In the genomic region with DNA sequence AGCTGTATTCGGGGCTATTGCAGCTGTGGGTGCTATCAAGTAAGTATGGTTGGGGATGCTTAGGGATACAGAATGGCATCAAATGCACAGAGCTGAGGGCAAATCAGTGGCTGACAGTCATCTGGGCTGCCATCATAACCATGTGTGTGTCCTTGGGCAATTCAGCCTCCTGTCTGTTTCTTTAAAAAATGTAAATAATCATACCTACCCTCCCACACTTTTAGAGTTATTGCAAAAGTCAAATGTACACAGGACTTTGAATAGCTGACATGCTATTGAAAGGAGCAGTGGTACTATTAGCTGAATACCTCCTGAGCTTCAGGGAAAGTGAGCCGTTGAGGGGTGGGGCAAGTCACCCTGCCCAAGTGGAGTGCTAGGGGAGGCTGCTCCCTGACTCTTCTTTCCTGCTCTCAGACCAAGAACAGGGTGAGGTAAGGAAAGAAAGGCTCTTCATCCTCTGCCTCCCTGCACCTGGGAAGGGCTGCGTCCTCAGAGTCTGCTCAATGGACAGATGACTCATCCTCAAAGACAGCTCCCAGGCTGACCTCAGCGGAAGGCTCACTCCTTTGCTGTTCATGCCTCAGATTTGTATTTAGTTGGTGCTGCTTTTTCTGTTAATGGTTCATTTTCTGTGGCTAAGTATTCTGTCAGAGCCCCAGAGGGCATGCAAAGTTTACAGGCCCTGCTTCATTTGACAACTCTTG, we compare ENCODE assay signal across 1 cellular context.
TF ChIP-seq lines count a peak whose summit lies in the region.

No MANE protein-coding gene starts in this region.

TF ChIP-seq in HepG2, 621 proteins besides CTCF, POLR2A, EP300 and RAD21 (continued from another document and continues in another):
- TF ChIP-seq, protein P1, sequence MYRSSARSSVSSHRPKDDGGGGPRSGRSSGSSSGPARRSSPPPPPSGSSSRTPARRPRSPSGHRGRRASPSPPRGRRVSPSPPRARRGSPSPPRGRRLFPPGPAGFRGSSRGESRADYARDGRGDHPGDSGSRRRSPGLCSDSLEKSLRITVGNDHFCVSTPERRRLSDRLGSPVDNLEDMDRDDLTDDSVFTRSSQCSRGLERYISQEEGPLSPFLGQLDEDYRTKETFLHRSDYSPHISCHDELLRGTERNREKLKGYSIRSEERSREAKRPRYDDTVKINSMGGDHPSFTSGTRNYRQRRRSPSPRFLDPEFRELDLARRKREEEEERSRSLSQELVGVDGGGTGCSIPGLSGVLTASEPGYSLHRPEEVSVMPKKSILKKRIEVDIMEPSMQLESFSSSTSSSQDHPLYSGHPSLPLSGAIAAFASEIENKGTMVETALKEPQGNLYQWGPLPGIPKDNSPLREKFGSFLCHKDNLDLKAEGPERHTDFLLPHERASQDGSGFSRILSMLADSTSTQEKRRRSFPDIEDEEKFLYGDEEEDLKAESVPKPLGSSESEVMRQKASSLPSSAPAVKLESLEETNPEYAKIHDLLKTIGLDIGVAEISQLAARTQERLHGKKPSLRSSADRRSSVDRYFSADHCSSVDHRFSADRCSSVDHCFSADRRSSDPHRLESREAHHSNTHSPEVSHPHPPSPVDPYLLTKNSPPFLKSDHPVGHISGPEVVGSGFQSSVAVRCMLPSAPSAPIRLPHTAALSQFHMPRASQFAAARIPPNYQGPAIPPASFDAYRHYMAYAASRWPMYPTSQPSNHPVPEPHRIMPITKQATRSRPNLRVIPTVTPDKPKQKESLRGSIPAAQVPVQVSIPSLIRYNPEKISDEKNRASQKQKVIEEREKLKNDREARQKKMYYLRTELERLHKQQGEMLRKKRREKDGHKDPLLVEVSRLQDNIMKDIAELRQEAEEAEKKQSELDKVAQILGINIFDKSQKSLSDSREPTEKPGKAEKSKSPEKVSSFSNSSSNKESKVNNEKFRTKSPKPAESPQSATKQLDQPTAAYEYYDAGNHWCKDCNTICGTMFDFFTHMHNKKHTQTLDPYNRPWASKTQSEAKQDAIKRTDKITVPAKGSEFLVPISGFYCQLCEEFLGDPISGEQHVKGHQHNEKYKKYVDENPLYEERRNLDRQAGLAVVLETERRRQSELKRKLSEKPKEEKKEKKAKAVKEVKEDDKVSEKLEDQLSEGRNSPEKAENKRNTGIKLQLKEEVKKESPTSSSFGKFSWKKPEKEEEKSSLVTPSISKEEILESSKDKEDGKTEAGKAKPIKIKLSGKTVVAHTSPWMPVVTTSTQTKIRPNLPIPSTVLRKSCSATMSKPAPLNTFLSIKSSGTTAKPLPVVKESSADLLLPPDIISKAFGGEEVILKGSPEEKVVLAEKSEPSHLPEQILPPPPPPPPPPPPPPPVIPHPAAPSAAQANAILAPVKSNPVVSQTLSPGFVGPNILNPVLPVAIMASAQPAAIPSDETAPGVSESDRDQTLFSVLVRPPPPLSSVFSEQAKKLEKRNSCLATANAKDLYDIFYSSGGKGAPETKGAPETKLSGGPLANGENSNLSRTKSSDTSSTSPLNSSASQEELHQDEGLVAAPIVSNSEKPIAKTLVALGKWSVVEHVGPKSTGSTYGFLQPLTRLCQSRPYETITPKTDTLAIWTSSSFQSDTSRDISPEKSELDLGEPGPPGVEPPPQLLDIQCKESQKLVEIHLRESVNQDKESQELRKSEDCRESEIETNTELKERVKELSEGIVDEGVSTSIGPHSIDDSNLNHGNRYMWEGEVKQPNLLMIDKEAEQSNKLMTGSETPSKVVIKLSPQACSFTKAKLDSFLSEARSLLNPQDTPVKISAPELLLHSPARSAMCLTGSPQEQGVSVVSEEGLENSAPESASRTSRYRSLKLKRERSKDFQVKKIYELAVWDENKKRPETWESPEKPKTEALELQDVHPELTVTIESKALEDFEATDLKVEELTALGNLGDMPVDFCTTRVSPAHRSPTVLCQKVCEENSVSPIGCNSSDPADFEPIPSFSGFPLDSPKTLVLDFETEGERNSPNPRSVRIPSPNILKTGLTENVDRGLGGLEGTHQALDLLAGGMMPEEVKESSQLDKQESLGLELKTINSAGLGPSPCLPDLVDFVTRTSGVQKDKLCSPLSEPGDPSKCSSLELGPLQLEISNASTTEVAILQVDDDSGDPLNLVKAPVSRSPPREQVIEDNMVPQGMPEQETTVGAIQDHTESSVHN (CRISPR knock-in tag; IDR thresholded peaks at IDR 0.05): no peak; the same call in 1 of the 2 replicates
- no peak for TF ChIP-seq ZNF510 (CRISPR knock-in tag; IDR thresholded peaks at IDR 0.05; ENCODE audit: low read depth)
- no peak for TF ChIP-seq PCBP1 (IDR thresholded peaks at IDR 0.05; ENCODE audit: borderline replicate concordance, low read depth, low read length)
- TF ChIP-seq, protein P2, sequence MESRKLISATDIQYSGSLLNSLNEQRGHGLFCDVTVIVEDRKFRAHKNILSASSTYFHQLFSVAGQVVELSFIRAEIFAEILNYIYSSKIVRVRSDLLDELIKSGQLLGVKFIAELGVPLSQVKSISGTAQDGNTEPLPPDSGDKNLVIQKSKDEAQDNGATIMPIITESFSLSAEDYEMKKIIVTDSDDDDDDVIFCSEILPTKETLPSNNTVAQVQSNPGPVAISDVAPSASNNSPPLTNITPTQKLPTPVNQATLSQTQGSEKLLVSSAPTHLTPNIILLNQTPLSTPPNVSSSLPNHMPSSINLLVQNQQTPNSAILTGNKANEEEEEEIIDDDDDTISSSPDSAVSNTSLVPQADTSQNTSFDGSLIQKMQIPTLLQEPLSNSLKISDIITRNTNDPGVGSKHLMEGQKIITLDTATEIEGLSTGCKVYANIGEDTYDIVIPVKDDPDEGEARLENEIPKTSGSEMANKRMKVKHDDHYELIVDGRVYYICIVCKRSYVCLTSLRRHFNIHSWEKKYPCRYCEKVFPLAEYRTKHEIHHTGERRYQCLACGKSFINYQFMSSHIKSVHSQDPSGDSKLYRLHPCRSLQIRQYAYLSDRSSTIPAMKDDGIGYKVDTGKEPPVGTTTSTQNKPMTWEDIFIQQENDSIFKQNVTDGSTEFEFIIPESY (CRISPR knock-in tag; IDR thresholded peaks at IDR 0.05): no peak
- peak; percentile 62; the same call in 1 of the 2 replicates for TF ChIP-seq MEIS2 (CRISPR knock-in tag; IDR thresholded peaks at IDR 0.05)
- TF ChIP-seq, protein P3, sequence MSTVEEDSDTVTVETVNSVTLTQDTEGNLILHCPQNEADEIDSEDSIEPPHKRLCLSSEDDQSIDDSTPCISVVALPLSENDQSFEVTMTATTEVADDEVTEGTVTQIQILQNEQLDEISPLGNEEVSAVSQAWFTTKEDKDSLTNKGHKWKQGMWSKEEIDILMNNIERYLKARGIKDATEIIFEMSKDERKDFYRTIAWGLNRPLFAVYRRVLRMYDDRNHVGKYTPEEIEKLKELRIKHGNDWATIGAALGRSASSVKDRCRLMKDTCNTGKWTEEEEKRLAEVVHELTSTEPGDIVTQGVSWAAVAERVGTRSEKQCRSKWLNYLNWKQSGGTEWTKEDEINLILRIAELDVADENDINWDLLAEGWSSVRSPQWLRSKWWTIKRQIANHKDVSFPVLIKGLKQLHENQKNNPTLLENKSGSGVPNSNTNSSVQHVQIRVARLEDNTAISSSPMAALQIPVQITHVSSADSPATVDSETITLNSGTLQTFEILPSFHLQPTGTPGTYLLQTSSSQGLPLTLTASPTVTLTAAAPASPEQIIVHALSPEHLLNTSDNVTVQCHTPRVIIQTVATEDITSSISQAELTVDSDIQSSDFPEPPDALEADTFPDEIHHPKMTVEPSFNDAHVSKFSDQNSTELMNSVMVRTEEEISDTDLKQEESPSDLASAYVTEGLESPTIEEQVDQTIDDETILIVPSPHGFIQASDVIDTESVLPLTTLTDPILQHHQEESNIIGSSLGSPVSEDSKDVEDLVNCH (CRISPR knock-in tag; IDR thresholded peaks at IDR 0.05): no peak
- peak; percentile 59; the same call in 1 of the 2 replicates for TF ChIP-seq GLI4 (CRISPR knock-in tag; IDR thresholded peaks at IDR 0.05; ENCODE audit: borderline replicate concordance)
- TF ChIP-seq, protein P4, sequence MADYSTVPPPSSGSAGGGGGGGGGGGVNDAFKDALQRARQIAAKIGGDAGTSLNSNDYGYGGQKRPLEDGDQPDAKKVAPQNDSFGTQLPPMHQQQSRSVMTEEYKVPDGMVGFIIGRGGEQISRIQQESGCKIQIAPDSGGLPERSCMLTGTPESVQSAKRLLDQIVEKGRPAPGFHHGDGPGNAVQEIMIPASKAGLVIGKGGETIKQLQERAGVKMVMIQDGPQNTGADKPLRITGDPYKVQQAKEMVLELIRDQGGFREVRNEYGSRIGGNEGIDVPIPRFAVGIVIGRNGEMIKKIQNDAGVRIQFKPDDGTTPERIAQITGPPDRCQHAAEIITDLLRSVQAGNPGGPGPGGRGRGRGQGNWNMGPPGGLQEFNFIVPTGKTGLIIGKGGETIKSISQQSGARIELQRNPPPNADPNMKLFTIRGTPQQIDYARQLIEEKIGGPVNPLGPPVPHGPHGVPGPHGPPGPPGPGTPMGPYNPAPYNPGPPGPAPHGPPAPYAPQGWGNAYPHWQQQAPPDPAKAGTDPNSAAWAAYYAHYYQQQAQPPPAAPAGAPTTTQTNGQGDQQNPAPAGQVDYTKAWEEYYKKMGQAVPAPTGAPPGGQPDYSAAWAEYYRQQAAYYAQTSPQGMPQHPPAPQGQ (CRISPR knock-in tag; IDR thresholded peaks at IDR 0.05; ENCODE audit: borderline replicate concordance): 0 out of 2 replicates have a peak, but pooled peaks have one; percentile 7
- no peak for TF ChIP-seq ZNF839 (CRISPR knock-in tag; IDR thresholded peaks at IDR 0.05; ENCODE audit: borderline replicate concordance)
- TF ChIP-seq RAD51 (IDR thresholded peaks at IDR 0.05; ENCODE audit: borderline replicate concordance): no peak
- TF ChIP-seq ZNF605 (CRISPR knock-in tag; IDR thresholded peaks at IDR 0.05): 0 out of 2 replicates have a peak, but pooled peaks have one; percentile 61
- no peak for TF ChIP-seq CENPT (CRISPR knock-in tag; IDR thresholded peaks at IDR 0.05; ENCODE audit: low read depth)
- no peak for TF ChIP-seq KLF12 (CRISPR knock-in tag; IDR thresholded peaks at IDR 0.05; ENCODE audit: borderline replicate concordance)
- peak; percentile 95 for TF ChIP-seq TARDBP (CRISPR knock-in tag; IDR thresholded peaks at IDR 0.05)
- TF ChIP-seq, protein P5, sequence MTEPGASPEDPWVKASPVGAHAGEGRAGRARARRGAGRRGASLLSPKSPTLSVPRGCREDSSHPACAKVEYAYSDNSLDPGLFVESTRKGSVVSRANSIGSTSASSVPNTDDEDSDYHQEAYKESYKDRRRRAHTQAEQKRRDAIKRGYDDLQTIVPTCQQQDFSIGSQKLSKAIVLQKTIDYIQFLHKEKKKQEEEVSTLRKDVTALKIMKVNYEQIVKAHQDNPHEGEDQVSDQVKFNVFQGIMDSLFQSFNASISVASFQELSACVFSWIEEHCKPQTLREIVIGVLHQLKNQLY (CRISPR knock-in tag; IDR thresholded peaks at IDR 0.05): 0 out of 2 replicates have a peak, but pooled peaks have one; percentile 62
- peak; percentile 59 for TF ChIP-seq ZNF317 (CRISPR knock-in tag; IDR thresholded peaks at IDR 0.05)
- peak; percentile 41; the same call in 1 of the 2 replicates for TF ChIP-seq ZMYM2 (CRISPR knock-in tag; IDR thresholded peaks at IDR 0.05)
- TF ChIP-seq, protein P6, sequence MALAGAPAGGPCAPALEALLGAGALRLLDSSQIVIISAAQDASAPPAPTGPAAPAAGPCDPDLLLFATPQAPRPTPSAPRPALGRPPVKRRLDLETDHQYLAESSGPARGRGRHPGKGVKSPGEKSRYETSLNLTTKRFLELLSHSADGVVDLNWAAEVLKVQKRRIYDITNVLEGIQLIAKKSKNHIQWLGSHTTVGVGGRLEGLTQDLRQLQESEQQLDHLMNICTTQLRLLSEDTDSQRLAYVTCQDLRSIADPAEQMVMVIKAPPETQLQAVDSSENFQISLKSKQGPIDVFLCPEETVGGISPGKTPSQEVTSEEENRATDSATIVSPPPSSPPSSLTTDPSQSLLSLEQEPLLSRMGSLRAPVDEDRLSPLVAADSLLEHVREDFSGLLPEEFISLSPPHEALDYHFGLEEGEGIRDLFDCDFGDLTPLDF (CRISPR knock-in tag; IDR thresholded peaks at IDR 0.05): no peak
- no peak for TF ChIP-seq TCF7L2 (IDR thresholded peaks at IDR 0.05; ENCODE audit: low read depth, low read length)
- TF ChIP-seq, protein P7, sequence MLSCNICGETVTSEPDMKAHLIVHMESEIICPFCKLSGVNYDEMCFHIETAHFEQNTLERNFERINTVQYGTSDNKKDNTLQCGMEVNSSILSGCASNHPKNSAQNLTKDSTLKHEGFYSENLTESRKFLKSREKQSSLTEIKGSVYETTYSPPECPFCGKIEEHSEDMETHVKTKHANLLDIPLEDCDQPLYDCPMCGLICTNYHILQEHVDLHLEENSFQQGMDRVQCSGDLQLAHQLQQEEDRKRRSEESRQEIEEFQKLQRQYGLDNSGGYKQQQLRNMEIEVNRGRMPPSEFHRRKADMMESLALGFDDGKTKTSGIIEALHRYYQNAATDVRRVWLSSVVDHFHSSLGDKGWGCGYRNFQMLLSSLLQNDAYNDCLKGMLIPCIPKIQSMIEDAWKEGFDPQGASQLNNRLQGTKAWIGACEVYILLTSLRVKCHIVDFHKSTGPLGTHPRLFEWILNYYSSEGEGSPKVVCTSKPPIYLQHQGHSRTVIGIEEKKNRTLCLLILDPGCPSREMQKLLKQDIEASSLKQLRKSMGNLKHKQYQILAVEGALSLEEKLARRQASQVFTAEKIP (CRISPR knock-in tag; IDR thresholded peaks at IDR 0.05; ENCODE audit: borderline replicate concordance): no peak
- no peak; the same call in 1 of the 2 replicates for TF ChIP-seq HOXA3 (CRISPR knock-in tag; IDR thresholded peaks at IDR 0.05)
- no peak; the same call in 1 of the 2 replicates for TF ChIP-seq KDM5A (IDR thresholded peaks at IDR 0.05; ENCODE audit: borderline replicate concordance, low read length)
- TF ChIP-seq ZBTB38 (CRISPR knock-in tag; IDR thresholded peaks at IDR 0.05): no peak
- TF ChIP-seq PHF21A (CRISPR knock-in tag; IDR thresholded peaks at IDR 0.05): peak; percentile 91
- TF ChIP-seq, protein P8, sequence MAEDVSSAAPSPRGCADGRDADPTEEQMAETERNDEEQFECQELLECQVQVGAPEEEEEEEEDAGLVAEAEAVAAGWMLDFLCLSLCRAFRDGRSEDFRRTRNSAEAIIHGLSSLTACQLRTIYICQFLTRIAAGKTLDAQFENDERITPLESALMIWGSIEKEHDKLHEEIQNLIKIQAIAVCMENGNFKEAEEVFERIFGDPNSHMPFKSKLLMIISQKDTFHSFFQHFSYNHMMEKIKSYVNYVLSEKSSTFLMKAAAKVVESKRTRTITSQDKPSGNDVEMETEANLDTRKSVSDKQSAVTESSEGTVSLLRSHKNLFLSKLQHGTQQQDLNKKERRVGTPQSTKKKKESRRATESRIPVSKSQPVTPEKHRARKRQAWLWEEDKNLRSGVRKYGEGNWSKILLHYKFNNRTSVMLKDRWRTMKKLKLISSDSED (CRISPR knock-in tag; IDR thresholded peaks at IDR 0.05): no peak
- no peak for TF ChIP-seq MED13 (CRISPR knock-in tag; IDR thresholded peaks at IDR 0.05)
- TF ChIP-seq NR2F1 (CRISPR knock-in tag; IDR thresholded peaks at IDR 0.05): peak in 1 of 2 experiments; percentile 7; a peak in 2 of 4 replicates
- TF ChIP-seq FOSL2 (CRISPR knock-in tag; IDR thresholded peaks at IDR 0.05): peak; percentile 98
- no peak for TF ChIP-seq IRF2 (CRISPR knock-in tag; IDR thresholded peaks at IDR 0.05)
- 0 out of 2 replicates have a peak, but pooled peaks have one; percentile 23 for TF ChIP-seq ZNF24 (IDR thresholded peaks at IDR 0.05)
- TF ChIP-seq, protein P9, sequence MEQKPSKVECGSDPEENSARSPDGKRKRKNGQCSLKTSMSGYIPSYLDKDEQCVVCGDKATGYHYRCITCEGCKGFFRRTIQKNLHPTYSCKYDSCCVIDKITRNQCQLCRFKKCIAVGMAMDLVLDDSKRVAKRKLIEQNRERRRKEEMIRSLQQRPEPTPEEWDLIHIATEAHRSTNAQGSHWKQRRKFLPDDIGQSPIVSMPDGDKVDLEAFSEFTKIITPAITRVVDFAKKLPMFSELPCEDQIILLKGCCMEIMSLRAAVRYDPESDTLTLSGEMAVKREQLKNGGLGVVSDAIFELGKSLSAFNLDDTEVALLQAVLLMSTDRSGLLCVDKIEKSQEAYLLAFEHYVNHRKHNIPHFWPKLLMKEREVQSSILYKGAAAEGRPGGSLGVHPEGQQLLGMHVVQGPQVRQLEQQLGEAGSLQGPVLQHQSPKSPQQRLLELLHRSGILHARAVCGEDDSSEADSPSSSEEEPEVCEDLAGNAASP (CRISPR knock-in tag; IDR thresholded peaks at IDR 0.05; ENCODE audit: borderline replicate concordance): peak; percentile 75
- TF ChIP-seq DPF2 (CRISPR knock-in tag; IDR thresholded peaks at IDR 0.05; ENCODE audit: borderline replicate concordance, low read depth): peak; percentile 95
- TF ChIP-seq SAP130 (CRISPR knock-in tag; IDR thresholded peaks at IDR 0.05; ENCODE audit: low read depth): peak; percentile 88
